ENCODE assay signal across 11 cellular contexts in the genomic region with DNA sequence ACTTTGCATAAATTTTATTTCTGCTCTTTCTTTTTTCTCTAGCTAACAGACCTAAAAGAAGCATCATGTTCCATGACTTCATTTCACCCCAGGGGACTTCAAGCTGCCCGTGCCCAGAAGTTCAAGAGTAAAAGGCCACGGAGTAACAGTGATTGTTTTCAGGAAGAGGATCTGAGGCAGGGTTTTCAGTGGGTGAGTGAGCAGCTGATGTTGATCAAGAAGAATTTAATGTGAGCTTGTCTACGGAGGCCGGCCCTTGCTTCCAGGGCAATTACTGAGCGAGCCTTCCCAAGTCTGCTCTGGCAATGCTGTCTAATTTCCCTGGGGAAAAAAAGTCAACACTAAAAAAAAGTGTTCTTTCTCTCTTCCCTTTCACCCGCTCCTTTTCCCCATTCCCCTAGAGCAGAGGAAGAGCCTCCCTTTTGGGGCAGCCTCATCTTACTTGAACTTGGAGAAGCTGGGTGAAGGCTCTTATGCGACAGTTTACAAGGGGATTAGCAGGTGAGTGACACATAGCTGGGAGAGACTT. TPM values are rescaled to one million over a fixed set of nuclear protein-coding genes. Genes with fewer than 3 reads are reported as not detected.
DNase-seq lines count a peak whose midpoint lies in the region; ATAC-seq and TF ChIP-seq lines count a peak whose summit lies in the region.
"Had no signal": no experiment of that assay in that cellular context is flagged by ENCODE, and none has a peak within 500 bp of the region (broad histone marks: within the 10 kb centered on the region; RNA-seq: fewer than 3 reads in every experiment).

No MANE protein-coding gene starts in this region.

- intact Hi-C loops in uterus (cut with DNase I; ENCODE audit: low total_unique reads), result no loop called here
- intact Hi-C loops in activated T-helper 1 cell treated with anti-CD3 and anti-CD28 coated beads, Interleukin-12 subunit alpha, Interleukin-12 subunit beta, Interleukin-2, Interleukin-4 antibody, amounts not matched to agents 30 ng/mL and 10 ng/mL and 1 ng/mL, durations not matched to agents 14 hours and 24 hours and 36 hours (cut with micrococcal nuclease), result no loop called here

- H3K4me3 Mint-ChIP-seq in brain, result peak overlapping the region in 4 of 5 experiments; percentile 28 to 64 (median 56)
- H3K4me3 Mint-ChIP-seq in activated T-helper 1 cell treated with anti-CD3 and anti-CD28 coated beads, Interleukin-12 subunit alpha, Interleukin-12 subunit beta, Interleukin-2, Interleukin-4 antibody, amounts not matched to agents 30 ng/mL and 10 ng/mL and 1 ng/mL, durations not matched to agents 14 hours and 24 hours and 36 hours, result no peak overlapping the region
- H3K4me3 Mint-ChIP-seq: activated naive CD8-positive, alpha-beta T cell treated with anti-CD3 and anti-CD28 coated beads, Interleukin-2, amount 50 U/mL, for 24 hours had no signal

- DNase-seq in NCI-H2107 treated with DMSO at 0.1 percent for 48 hours (lab: John Stamatoyannopoulos, UW; ENCODE audit: unreplicated experiment) (peak; percentile 13), NCI-H2107 (lab: John Stamatoyannopoulos, UW) (no peak), kidney tubule cell (ENCODE audit: low spot score) (peak; percentile 55), uterus (peak; percentile 35 to 45)
- no peak for DNase-seq in activated T-helper 1 cell treated with anti-CD3 and anti-CD28 coated beads, Interleukin-12 subunit alpha, Interleukin-12 subunit beta, Interleukin-2, Interleukin-4 antibody, amounts not matched to agents 30 ng/mL and 10 ng/mL and 1 ng/mL, durations not matched to agents 14 hours and 24 hours and 36 hours (ENCODE audit: low spot score)
- DNase-seq in activated CD4-positive, alpha-beta T cell treated with anti-CD3 and anti-CD28 coated beads for 4 hours, result no peak
- DNase-seq: activated naive CD8-positive, alpha-beta T cell treated with anti-CD3 and anti-CD28 coated beads, Interleukin-2, amount 50 U/mL, for 24 hours; MV-4-11 had no signal

- TF ChIP-seq CTCF in brain (conservative IDR thresholded peaks at IDR 0.05), result no peak
- TF ChIP-seq CTCF in uterus (IDR thresholded peaks at IDR 0.05), result no peak

- H3K4me1 Mint-ChIP-seq in brain, result peaks cover 37% of the 10 kb centered on the region
- no peaks in the 10 kb centered on the region for H3K4me1 Mint-ChIP-seq in activated T-helper 1 cell treated with anti-CD3 and anti-CD28 coated beads, Interleukin-12 subunit alpha, Interleukin-12 subunit beta, Interleukin-2, Interleukin-4 antibody, amounts not matched to agents 30 ng/mL and 10 ng/mL and 1 ng/mL, durations not matched to agents 14 hours and 24 hours and 36 hours (ENCODE audit: low read depth)
- H3K4me1 Mint-ChIP-seq: activated naive CD8-positive, alpha-beta T cell treated with anti-CD3 and anti-CD28 coated beads, Interleukin-2, amount 50 U/mL, for 24 hours had no signal

- no peak overlapping the region for H3K4me3 ChIP-seq in uterus
- H3K4me3 ChIP-seq: A549 had no signal

- H3K36me3 Mint-ChIP-seq in brain, result no peaks in the 10 kb centered on the region
- no peaks in the 10 kb centered on the region for H3K36me3 Mint-ChIP-seq in activated T-helper 1 cell treated with anti-CD3 and anti-CD28 coated beads, Interleukin-12 subunit alpha, Interleukin-12 subunit beta, Interleukin-2, Interleukin-4 antibody, amounts not matched to agents 30 ng/mL and 10 ng/mL and 1 ng/mL, durations not matched to agents 14 hours and 24 hours and 36 hours (ENCODE audit: low read depth)

- peak overlapping the region in 4 of 5 experiments; percentile 13 to 89 (median 82) for H3K27ac Mint-ChIP-seq in brain
- no peak overlapping the region for H3K27ac Mint-ChIP-seq in activated T-helper 1 cell treated with anti-CD3 and anti-CD28 coated beads, Interleukin-12 subunit alpha, Interleukin-12 subunit beta, Interleukin-2, Interleukin-4 antibody, amounts not matched to agents 30 ng/mL and 10 ng/mL and 1 ng/mL, durations not matched to agents 14 hours and 24 hours and 36 hours
- H3K27ac Mint-ChIP-seq: activated naive CD8-positive, alpha-beta T cell treated with anti-CD3 and anti-CD28 coated beads, Interleukin-2, amount 50 U/mL, for 24 hours had no signal

- no peaks in the 10 kb centered on the region for H3K9me3 ChIP-seq in uterus
- H3K9me3 ChIP-seq: A549 had no signal

- no peak for TF ChIP-seq POLR2A in uterus (IDR thresholded peaks at IDR 0.05)

- H3K27me3 Mint-ChIP-seq in brain, result peaks cover 4% of the 10 kb centered on the region
- peaks cover 17% of the 10 kb centered on the region for H3K27me3 Mint-ChIP-seq in activated T-helper 1 cell treated with anti-CD3 and anti-CD28 coated beads, Interleukin-12 subunit alpha, Interleukin-12 subunit beta, Interleukin-2, Interleukin-4 antibody, amounts not matched to agents 30 ng/mL and 10 ng/mL and 1 ng/mL, durations not matched to agents 14 hours and 24 hours and 36 hours (ENCODE audit: insufficient read depth)

- peaks cover 0 to 5% (median 0%) of the 10 kb centered on the region in 5 experiments for H3K9me3 Mint-ChIP-seq in brain
- H3K9me3 Mint-ChIP-seq in activated T-helper 1 cell treated with anti-CD3 and anti-CD28 coated beads, Interleukin-12 subunit alpha, Interleukin-12 subunit beta, Interleukin-2, Interleukin-4 antibody, amounts not matched to agents 30 ng/mL and 10 ng/mL and 1 ng/mL, durations not matched to agents 14 hours and 24 hours and 36 hours, result no peaks in the 10 kb centered on the region
- H3K9me3 Mint-ChIP-seq: activated naive CD8-positive, alpha-beta T cell treated with anti-CD3 and anti-CD28 coated beads, Interleukin-2, amount 50 U/mL, for 24 hours had no signal

- no peak for ATAC-seq in GM18909 (IDR thresholded peaks at IDR 0.05; ENCODE audit: poor library complexity, unreplicated experiment)
- ATAC-seq: A549; activated naive CD8-positive, alpha-beta T cell treated with anti-CD3 and anti-CD28 coated beads, Interleukin-2, amount 50 U/mL, for 24 hours had no signal

- H3K27me3 ChIP-seq in uterus, result no peaks in the 10 kb centered on the region

- H3K27ac ChIP-seq in uterus, result peak overlapping the region; percentile 55 to 62
- H3K27ac ChIP-seq: A549 had no signal

- H3K4me1 ChIP-seq in uterus, result no peaks in the 10 kb centered on the region
- H3K4me1 ChIP-seq: A549 had no signal

- no peaks in the 10 kb centered on the region for H3K36me3 ChIP-seq in uterus

RNA-seq across cellular contexts. Expression of gene CDK15, which starts 1.2 kb away (rescaled TPM):
- not detected for polyA plus RNA-seq in brain (ENCODE audit: insufficient read depth, low read depth, low replicate concordance)
- 1 to 10 TPM in 1 of 4 donors, under 1 TPM in 2, not detected in 1; 0.55 to 6.9 (median 0.88) TPM for total RNA-seq in uterus
- not detected in 2 replicates for total RNA-seq in activated T-helper 1 cell treated with anti-CD3 and anti-CD28 coated beads, Interleukin-12 subunit alpha, Interleukin-12 subunit beta, Interleukin-2, Interleukin-4 antibody, amounts not matched to agents 30 ng/mL and 10 ng/mL and 1 ng/mL, durations not matched to agents 14 hours and 24 hours and 36 hours
- polyA plus RNA-seq: A549 had no signal

RNA-seq across cellular contexts. Expression of gene ALS2, which starts 26.8 kb away (rescaled TPM):
- 10.7 TPM for polyA plus RNA-seq in brain (ENCODE audit: insufficient read depth, low read depth, low replicate concordance)
- 10 to 100 TPM in 3 of 4 donors, 1 to 10 TPM in 1; 8.2 to 27.2 (median 23.5) TPM for total RNA-seq in uterus
- total RNA-seq in activated T-helper 1 cell treated with anti-CD3 and anti-CD28 coated beads, Interleukin-12 subunit alpha, Interleukin-12 subunit beta, Interleukin-2, Interleukin-4 antibody, amounts not matched to agents 30 ng/mL and 10 ng/mL and 1 ng/mL, durations not matched to agents 14 hours and 24 hours and 36 hours, result 11.7 and 12.7 TPM in 2 replicates

Comparison
In these comparisons a context has a peak if more than half of its experiments do, and no peak if none do; other contexts are left out.
1. DNase-seq: peak in NCI-H2107 treated with DMSO at 0.1 percent for 48 hours (single experiment), kidney tubule cell (single experiment) and uterus (2 of 2); none in NCI-H2107 (single experiment), activated T-helper 1 cell treated with anti-CD3 and anti-CD28 coated beads, Interleukin-12 subunit alpha, Interleukin-12 subunit beta, Interleukin-2, Interleukin-4 antibody, amounts not matched to agents 30 ng/mL and 10 ng/mL and 1 ng/mL, durations not matched to agents 14 hours and 24 hours and 36 hours (single experiment) and activated CD4-positive, alpha-beta T cell treated with anti-CD3 and anti-CD28 coated beads for 4 hours (0 of 2).